31 cellular contexts compared by ENCODE assay signal in the genomic region with DNA sequence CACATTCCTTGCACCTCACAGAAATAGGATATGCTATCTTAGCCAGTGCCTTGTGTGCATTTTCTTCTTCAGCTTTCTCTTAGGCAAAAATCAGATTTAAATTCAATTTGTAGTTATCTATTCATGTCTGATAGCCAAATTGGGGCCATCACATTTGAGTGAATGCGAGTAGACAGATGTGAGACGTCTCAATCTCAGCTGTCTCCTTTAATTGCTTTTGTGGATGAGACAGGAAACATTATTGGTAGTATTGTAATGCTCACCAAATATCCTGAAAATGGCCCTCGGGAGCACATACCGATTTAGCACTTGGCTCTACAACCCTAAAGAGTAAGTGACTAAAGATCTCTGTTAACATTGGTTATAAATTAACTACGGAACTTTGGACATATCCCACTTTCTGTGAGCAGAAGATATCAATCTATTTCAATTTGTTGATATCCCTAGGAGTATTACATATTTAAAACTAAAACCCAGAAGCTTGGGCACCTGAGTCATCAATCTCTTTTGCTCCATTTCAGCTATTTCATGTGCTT.
"Had no signal": no experiment of that assay in that cellular context is flagged by ENCODE, and none has a peak within 500 bp of the region (broad histone marks: within the 10 kb centered on the region; RNA-seq: fewer than 3 reads in every experiment).

No MANE protein-coding gene starts in this region.

- H3K9me3 ChIP-seq: adrenal gland, body of pancreas had no signal

- H3K4me3 ChIP-seq: adrenal gland, body of pancreas had no signal

- DNase-seq: activated B cell treated with CpG ODN at 0.5 μM for 24 hours; activated CD4-positive, alpha-beta memory T cell treated with anti-CD3 and anti-CD28 coated beads for 36 hours; activated CD4-positive, alpha-beta T cell treated with anti-CD3 and anti-CD28 coated beads for 48 hours; activated CD8-positive, alpha-beta memory T cell treated with anti-CD3 and anti-CD28 coated beads, Interleukin-2, amount 10 ng/mL, durations not matched to agents 7 days and 5 days; activated CD8-positive, alpha-beta memory T cell treated with anti-CD3 and anti-CD28 coated beads, Interleukin-2, amount 50 U/mL, for 4 hours; activated CD8-positive, alpha-beta T cell treated with anti-CD3 and anti-CD28 coated beads, Interleukin-2, amount 10 ng/mL, durations not matched to agents 7 days and 5 days; activated effector memory CD4-positive, alpha-beta T cell treated with anti-CD3 and anti-CD28 coated beads, Interleukin-2, amount 50 U/mL, for 16 hours; activated naive CD4-positive, alpha-beta T cell treated with anti-CD3 and anti-CD28 coated beads for 36 hours; activated naive CD8-positive, alpha-beta T cell treated with anti-CD3 and anti-CD28 coated beads for 36 hours; activated naive CD8-positive, alpha-beta T cell treated with anti-CD3 and anti-CD28 coated beads, Interleukin-2, amount 50 U/mL, for 24 hours; activated T-cell treated with anti-CD3 and anti-CD28 coated beads, Interleukin-2, amount 50 U/mL, for 1 hour; activated T-cell treated with anti-CD3 and anti-CD28 coated beads, Interleukin-2, amount 50 U/mL, for 48 hours; adrenal gland; amygdala; aorta; body of pancreas; caudate nucleus; cortex of kidney; dermis blood vessel endothelial cell; effector CD4-positive, alpha-beta T cell; effector memory CD8-positive, alpha-beta T cell; erythroblast; foreskin fibroblast; glutamatergic neuron; T-helper 1 cell; T-helper 17 cell; T1000; WERI-Rb-1 had no signal

- ATAC-seq: activated CD4-positive, CD25-positive, alpha-beta regulatory T cell treated with anti-CD3 and anti-CD28 coated beads, Interleukin-2, amount 50 U/mL, for 24 hours; activated CD8-positive, alpha-beta memory T cell treated with anti-CD3 and anti-CD28 coated beads, Interleukin-2, amount 10 ng/mL, durations not matched to agents 7 days and 5 days; activated CD8-positive, alpha-beta T cell treated with anti-CD3 and anti-CD28 coated beads, Interleukin-2, amount 10 ng/mL, durations not matched to agents 7 days and 5 days; activated naive CD8-positive, alpha-beta T cell treated with anti-CD3 and anti-CD28 coated beads, Interleukin-2, amount 50 U/mL, for 24 hours; body of pancreas; effector memory CD8-positive, alpha-beta T cell; T-helper 17 cell had no signal

- H3K27me3 ChIP-seq: adrenal gland, body of pancreas had no signal

- FAIRE-seq: colon, frontal cortex had no signal

- H3K36me3 ChIP-seq: adrenal gland, WERI-Rb-1 had no signal

- H3K4me1 ChIP-seq: adrenal gland had no signal

- H3K27ac ChIP-seq: adrenal gland, body of pancreas, WERI-Rb-1 had no signal
